ENCODE assay signal across 8 cellular contexts in the genomic region with DNA sequence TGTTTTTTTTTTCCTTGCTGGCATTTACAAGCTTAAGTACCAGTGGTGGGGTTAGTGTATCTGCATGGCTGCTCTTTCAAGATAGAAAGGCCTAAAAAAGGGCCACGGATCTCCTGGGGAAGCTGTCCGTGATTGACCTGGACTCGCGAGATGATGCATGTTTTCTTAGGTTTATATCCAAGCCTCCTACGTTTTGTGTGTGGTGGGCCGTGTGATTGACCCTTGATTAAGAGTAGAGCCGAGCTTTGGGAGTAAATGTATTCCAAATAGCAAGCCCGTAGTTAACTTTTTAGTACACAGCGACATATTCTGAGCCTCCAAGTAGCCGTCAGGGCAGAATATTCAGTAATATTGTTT. TPM values are rescaled to one million over a fixed set of nuclear protein-coding genes. Genes with fewer than 3 reads are reported as not detected.
DNase-seq lines count a peak whose midpoint lies in the region; ATAC-seq and TF ChIP-seq lines count a peak whose summit lies in the region.
"Not testable (repeated sequence)": the region's sequence is repeated elsewhere in the genome, so short reads cannot be mapped to it uniquely, and the experiment has no call there.

No MANE protein-coding gene starts in this region.

- not testable (repeated sequence) for H3K27me3 ChIP-seq in liver (ENCODE audit: control insufficient read depth in 4 of 4, insufficient read depth in 4 of 4, low read length in 3 of 4)

- DNase-seq in AG04449 (ENCODE audit: low read depth, low spot score); retinal pigment epithelial cell (ENCODE audit: low read depth): not testable (repeated sequence)
- peak; percentile 1 for DNase-seq in NCI-H82 (lab: John Stamatoyannopoulos, UW)
- peak; percentile 2 for DNase-seq in epithelial cell of esophagus (ENCODE audit: low read depth)

- peaks cover 7 to 20% (median 16%) of the 10 kb centered on the region in 4 donors for H3K4me1 ChIP-seq in liver (ENCODE audit: control insufficient read depth in 4 of 4, insufficient read depth in 4 of 4, low read length in 3 of 4)

- POLR2A ChIA-PET in AG04449 (lab: Yijun Ruan, JAX), result not testable (repeated sequence)

- peak; percentile 26 for ATAC-seq in GM19351 (IDR thresholded peaks at IDR 0.05; ENCODE audit: unreplicated experiment)
- peak; percentile 4 for ATAC-seq in HG03039 (IDR thresholded peaks at IDR 0.05; ENCODE audit: unreplicated experiment)
- ATAC-seq in activated T-helper 17 cell treated with anti-CD3 and anti-CD28 coated beads, Interleukin-2, amount 50 U/mL, for 72 hours (replicated peaks), result peak; percentile 11

- CTCF ChIA-PET in AG04449 (lab: Yijun Ruan, JAX), result not testable (repeated sequence)

- H3K36me3 ChIP-seq in liver (ENCODE audit: control insufficient read depth in 4 of 4, insufficient read depth in 3 of 4, low read depth in 1 of 4, low read length in 3 of 4), result not testable (repeated sequence)

- peak overlapping the region; percentile 50 to 90 for H3K9ac ChIP-seq in liver (ENCODE audit: low read depth in 1 of 2, low read length in 2 of 2)

- not testable (repeated sequence) for H3K9me3 Mint-ChIP-seq in activated T-helper 17 cell treated with anti-CD3 and anti-CD28 coated beads, Interleukin-2, amount 50 U/mL, for 72 hours

- H3K36me3 Mint-ChIP-seq in activated T-helper 17 cell treated with anti-CD3 and anti-CD28 coated beads, Interleukin-2, amount 50 U/mL, for 72 hours (ENCODE audit: low read depth), result peaks cover 36% of the 10 kb centered on the region

- TF ChIP-seq RAD21 in liver (IDR thresholded peaks at IDR 0.05), result not testable (repeated sequence)

- H3K4me1 Mint-ChIP-seq in activated T-helper 17 cell treated with anti-CD3 and anti-CD28 coated beads, Interleukin-2, amount 50 U/mL, for 72 hours, result peaks cover 20% of the 10 kb centered on the region

- 0% methylated on average over 10 of the region's 10 CpGs for WGBS in liver

- H3K27me3 Mint-ChIP-seq in activated T-helper 17 cell treated with anti-CD3 and anti-CD28 coated beads, Interleukin-2, amount 50 U/mL, for 72 hours, result not testable (repeated sequence)

- peak overlapping the region; percentile 96 for H3K4me3 Mint-ChIP-seq in activated T-helper 17 cell treated with anti-CD3 and anti-CD28 coated beads, Interleukin-2, amount 50 U/mL, for 72 hours

- H3K9me3 ChIP-seq in liver (ENCODE audit: control insufficient read depth in 4 of 4, low read length in 3 of 4), result not testable (repeated sequence)

- peak overlapping the region; percentile 60 to 66 for H3K27ac ChIP-seq in liver (ENCODE audit: low read depth in 1 of 2, low read length in 2 of 2)

- H3K4me3 ChIP-seq in AG04449 (ENCODE audit: low read depth, low read length), result peak overlapping the region; percentile 70
- H3K4me3 ChIP-seq in epithelial cell of esophagus (ENCODE audit: low read length), result peak overlapping the region; percentile 66
- H3K4me3 ChIP-seq in liver (ENCODE audit: low read depth in 1 of 3, low read length in 3 of 3), result peak overlapping the region; percentile 66 to 76 (median 74)
- H3K4me3 ChIP-seq in retinal pigment epithelial cell (ENCODE audit: low read length), result peak overlapping the region; percentile 66

- TF ChIP-seq CTCF in AG04449 (IDR thresholded peaks at IDR 0.05; ENCODE audit: insufficient read depth, low read length, missing control alignments); epithelial cell of esophagus (IDR thresholded peaks at IDR 0.05; ENCODE audit: insufficient read depth, low read depth, low read length, missing control alignments); liver (IDR thresholded peaks at IDR 0.05; ENCODE audit: low read depth, low read length, missing input control); retinal pigment epithelial cell (conservative IDR thresholded peaks at IDR 0.05; ENCODE audit: low read depth, low read length): not testable (repeated sequence)

- peak overlapping the region; percentile 95 for H3K27ac Mint-ChIP-seq in activated T-helper 17 cell treated with anti-CD3 and anti-CD28 coated beads, Interleukin-2, amount 50 U/mL, for 72 hours

RNA-seq across cellular contexts. Expression of a gene that starts 0.5 kb away (rescaled TPM):
- 10 to 100 TPM; 32.0 to 86.0 TPM for total RNA-seq in activated T-helper 17 cell treated with anti-CD3 and anti-CD28 coated beads, Interleukin-2, amount 50 U/mL, for 72 hours
- 10 to 100 TPM; 42.7 to 42.8 TPM for total RNA-seq in liver
- 10 to 100 TPM; 41.8 to 66.8 TPM for polyA plus RNA-seq in liver

RNA-seq across cellular contexts. Expression of a gene that starts 57.6 kb away (rescaled TPM):
- total RNA-seq in activated T-helper 17 cell treated with anti-CD3 and anti-CD28 coated beads, Interleukin-2, amount 50 U/mL, for 72 hours, result 100 to 1,000 TPM in 1 of 2 donors, 10 to 100 TPM in 1; 74.0 to 114 TPM
- total RNA-seq in liver, result 100 to 1,000 TPM; 224 to 746 TPM
- polyA plus RNA-seq in liver, result 100 to 1,000 TPM in 1 of 2 donors, 10 to 100 TPM in 1; 71.9 to 112 TPM
